In genomic region chr2:16508061-16508851, GRCh38 we compare ENCODE assay signal across 8 cellular contexts.
DNase-seq lines count a peak whose midpoint lies in the region; ATAC-seq and TF ChIP-seq lines count a peak whose summit lies in the region.

No MANE protein-coding gene starts in this region.

- H3K27ac ChIP-seq in OCI-LY3 (ENCODE audit: low read length) = no peak overlapping the region

- no peaks in the 10 kb centered on the region for H3K9me3 ChIP-seq in OCI-LY3 (ENCODE audit: insufficient read depth, low read length)

- TF ChIP-seq CTCF in AG09309 (IDR thresholded peaks at IDR 0.05; ENCODE audit: control insufficient read depth, insufficient read depth, low read depth, low read length, missing control alignments) (peak; percentile 18), GM13977 (IDR thresholded peaks at IDR 0.05; ENCODE audit: extremely low read depth, insufficient read depth, missing control alignments) (peak; percentile 30), OCI-LY3 (IDR thresholded peaks at IDR 0.05; ENCODE audit: low read depth, low read length) (peak; percentile 68), epithelial cell of esophagus (IDR thresholded peaks at IDR 0.05; ENCODE audit: insufficient read depth, low read depth, low read length, missing control alignments) (peak; percentile 59)

- no peaks in the 10 kb centered on the region for H3K79me2 ChIP-seq in OCI-LY3 (ENCODE audit: low read length)

- peaks cover 7% of the 10 kb centered on the region; the same call in 1 of the 2 replicates for H3K4me1 ChIP-seq in OCI-LY3 (ENCODE audit: low read length)

- peaks cover 55% of the 10 kb centered on the region for H3K27me3 ChIP-seq in OCI-LY3 (ENCODE audit: low read depth, low read length)

- no peaks in the 10 kb centered on the region for H3K36me3 ChIP-seq in OCI-LY3 (replicated peaks; ENCODE audit: low read depth, low read length)

- H2AFZ ChIP-seq in OCI-LY3 (ENCODE audit: low read depth, low read length) = peak overlapping the region; percentile 49; the same call in 1 of the 2 replicates

- ATAC-seq in GM19023 (IDR thresholded peaks at IDR 0.05; ENCODE audit: unreplicated experiment) = no peak

- in situ Hi-C loops in GM13977 (cut with MboI; ENCODE audit: low pct_unique_long_range_greater_than_20kb, low sequenced_read_pairs, unreplicated experiment) = no loop called here

- H3K9ac ChIP-seq in OCI-LY3 (ENCODE audit: low read length) = no peak overlapping the region

- H3K4me2 ChIP-seq in OCI-LY3 (ENCODE audit: low read length) = peak overlapping the region; percentile 83

- DNase-seq in AG09309 (ENCODE audit: low read depth) (no peak), GM13977 (ENCODE audit: low spot score) (peak; percentile 36), epithelial cell of esophagus (ENCODE audit: low read depth) (peak; percentile 63), mucosa of gallbladder (ENCODE audit: low spot score) (peak; percentile 37), T-helper 9 cell (no peak), GOT3 (lab: John Stamatoyannopoulos, UW) (no peak)

- H3K4me3 ChIP-seq in AG09309 (ENCODE audit: control insufficient read depth, low read depth, low read length) = no peak overlapping the region
- H3K4me3 ChIP-seq in OCI-LY3 (ENCODE audit: low read length) = peak overlapping the region; percentile 71
- H3K4me3 ChIP-seq in epithelial cell of esophagus (ENCODE audit: low read length) = peak overlapping the region; percentile 12

- no peaks in the 10 kb centered on the region for H4K20me1 ChIP-seq in OCI-LY3 (ENCODE audit: insufficient read depth, low read length)

Comparison
In these comparisons a context has a peak if more than half of its experiments do, and no peak if none do; other contexts are left out.
1. DNase-seq: peak in GM13977 (single experiment), epithelial cell of esophagus (single experiment) and mucosa of gallbladder (single experiment); none in AG09309 (single experiment), T-helper 9 cell (single experiment) and GOT3 (single experiment).
2. CTCF ChIP-seq: peak in every context shown above with its lines; median percentile 68 in OCI-LY3; 59 in epithelial cell of esophagus; 30 in GM13977; 18 in AG09309.